Comparison of ENCODE assay signal across 8 cellular contexts in genomic region chr9:32552172-32552872, GRCh38. TPM values are rescaled to one million over a fixed set of nuclear protein-coding genes. Genes with fewer than 3 reads are reported as not detected.
DNase-seq lines count a peak whose midpoint lies in the region; ATAC-seq and TF ChIP-seq lines count a peak whose summit lies in the region.

TSS of gene SMIM27 (plus strand) at chr9:32552327. CDS start at chr9:32552435, 108 bp downstream.
TSS of gene TOPORS (minus strand) at chr9:32552586. CDS start at chr9:32552436, 150 bp downstream.

- TF ChIP-seq CTCF in epithelial cell of esophagus (IDR thresholded peaks at IDR 0.05; ENCODE audit: insufficient read depth, low read depth, low read length, missing control alignments): no peak

- no peak for TF ChIP-seq RAD21 in Ishikawa (IDR thresholded peaks at IDR 0.05; ENCODE audit: low read depth)

- DNase-seq in DMS53 (lab: John Stamatoyannopoulos, UW) (peak; percentile 96), OCI-M2 (lab: John Stamatoyannopoulos, UW; ENCODE audit: unreplicated experiment) (peak; percentile 47), activated T-cell treated with anti-CD3 and anti-CD28 coated beads for 24 hours (ENCODE audit: low read depth) (peak; percentile 87), epithelial cell of esophagus (ENCODE audit: low read depth) (peak; percentile 91), mucosa of gallbladder (ENCODE audit: low spot score) (peak; percentile 90)
- DNase-seq in stimulated activated CD8-positive, alpha-beta memory T cell treated with anti-CD3 and anti-CD28 coated beads, Interleukin-4, amount 100 ng/mL, for 4 hours (ENCODE audit: low read depth in 2 of 2, low spot score in 1 of 2): peak; percentile 71 to 84

- peak within 1 kb of the TSS; percentile 63 for H3K4me3 ChIP-seq in epithelial cell of esophagus (ENCODE audit: low read length)

- peak; percentile 66 for ATAC-seq in GM21619 (IDR thresholded peaks at IDR 0.05; ENCODE audit: unreplicated experiment)

- TF ChIP-seq EP300 in Ishikawa (IDR thresholded peaks at IDR 0.05; ENCODE audit: borderline replicate concordance): no peak

TF ChIP-seq in Ishikawa, 13 proteins besides CTCF, POLR2A, EP300 and RAD21:
- TF ChIP-seq FOXM1 (IDR thresholded peaks at IDR 0.05; ENCODE audit: borderline replicate concordance, low read depth) (no peak), CEBPB (IDR thresholded peaks at IDR 0.05) (peak; percentile 77), CREB1 (IDR thresholded peaks at IDR 0.05; ENCODE audit: low read depth) (peak; percentile 35; the same call in 1 of the 2 replicates), EGR1 (IDR thresholded peaks at IDR 0.05) (peak; percentile 95), ZBTB7A (IDR thresholded peaks at IDR 0.05; ENCODE audit: low read depth) (no peak), TEAD4 (IDR thresholded peaks at IDR 0.05) (no peak), NFIC (IDR thresholded peaks at IDR 0.05) (no peak), TAF1 (IDR thresholded peaks at IDR 0.05; ENCODE audit: low read depth) (peak; percentile 100), USF1 (IDR thresholded peaks at IDR 0.05) (peak; percentile 96), YY1 (IDR thresholded peaks at IDR 0.05; ENCODE audit: low read depth) (peak; percentile 98), TCF12 (IDR thresholded peaks at IDR 0.05; ENCODE audit: low read depth) (peak; percentile 61), REST (IDR thresholded peaks at IDR 0.05; ENCODE audit: low read depth) (0 out of 2 replicates have a peak, but pooled peaks have one; percentile 11), MAX (IDR thresholded peaks at IDR 0.05) (peak; percentile 40; the same call in 1 of the 2 replicates)

RNA-seq across cellular contexts. Expression of gene SMIM27, which starts in this region (rescaled TPM):
- total RNA-seq in mucosa of gallbladder: 13.0 TPM

RNA-seq across cellular contexts. Expression of gene TOPORS, which starts in this region (rescaled TPM):
- 15.5 TPM for total RNA-seq in mucosa of gallbladder

Comparison
In these comparisons a context has a peak if more than half of its experiments do, and no peak if none do; other contexts are left out.
1. Peak in every context shown above with its lines: DNase-seq, ATAC-seq and H3K4me3 ChIP-seq.